8 cellular contexts compared by ENCODE assay signal in genomic region chr10:110208614-110209398, GRCh38. TPM values are rescaled to one million over a fixed set of nuclear protein-coding genes. Genes with fewer than 3 reads are reported as not detected.
DNase-seq lines count a peak whose midpoint lies in the region; ATAC-seq, FAIRE-seq and TF ChIP-seq lines count a peak whose summit lies in the region.

No MANE protein-coding gene starts in this region.

- TF ChIP-seq RAD21 in A549 (conservative IDR thresholded peaks at IDR 0.05 in 1 of 2, IDR thresholded peaks at IDR 0.05 in 1 of 2) (peak; percentile 27 to 36; a peak in 2 of 5 replicates), GM12878 (IDR thresholded peaks at IDR 0.05; ENCODE audit: insufficient read depth, low read depth, low read length) (peak; percentile 45; the same call in 1 of the 2 replicates)

- no peaks in the 10 kb centered on the region for H4K20me1 ChIP-seq in GM12878 (ENCODE audit: control insufficient read depth, insufficient read depth)

- in situ Hi-C loops in Panc1 (cut with HindIII; ENCODE audit: low pct_unique_long_range_greater_than_20kb, low sequenced_read_pairs) (no loop called here), GM12878 (cut with MboI) (no loop called here)

- under 1% methylated on average over 41 of the region's 44 CpGs for WGBS in A549 (ENCODE audit: missing lambda C conversion rate)
- under 1% methylated on average over 31 of the region's 44 CpGs for WGBS in GM12878 (ENCODE audit: insufficient coverage, insufficient replicate concordance, low lambda C conversion rate, missing lambda C conversion rate)

- intact Hi-C loops in Panc1 (cut with micrococcal nuclease; ENCODE audit: unreplicated experiment) (loop anchor here (5.0 kb wide), 2 partner anchors 68 to 72 kb away; no protein-coding TSS in a partner anchor), GM12878 (cut with micrococcal nuclease; ENCODE audit: unreplicated experiment) (loop anchor here (2.0 kb wide), 1 partner anchor 70 kb away; no protein-coding TSS in a partner anchor)

- TF ChIP-seq POLR2A in A549 (IDR thresholded peaks at IDR 0.05; ENCODE audit: low read length): no peak
- TF ChIP-seq POLR2A in GM12878 (IDR thresholded peaks at IDR 0.05; ENCODE audit: low read depth, low read length): no peak

- ATAC-seq in A549 (peak; percentile 12 to 40; a peak in 3 of 6 replicates), Panc1 (peak; percentile 35), GM12878 (peak; percentile 25), HG02840 (IDR thresholded peaks at IDR 0.05; ENCODE audit: low FRiP score, unreplicated experiment) (no peak)

- DNase-seq in A549 (ENCODE audit: low read depth in 1 of 2, low spot score in 1 of 2) (peak; percentile 52 to 57), GM10266 (ENCODE audit: extremely low spot score) (peak; percentile 66), Panc1 (ENCODE audit: low read depth, low spot score) (no peak), GM12878 (ENCODE audit: low read depth, low spot score) (no peak), skeletal muscle cell (ENCODE audit: low read depth) (no peak), NAMALWA (ENCODE audit: low spot score) (no peak)

- H3K27ac ChIP-seq in A549 (peak overlapping the region; percentile 82 to 90), Panc1 (ENCODE audit: low read length) (no peak overlapping the region), GM12878 (ENCODE audit: control insufficient read depth, insufficient read depth) (no peak overlapping the region)

- H3K27me3 ChIP-seq in Panc1 (ENCODE audit: control insufficient read depth, insufficient read depth, low read length) (peaks cover 2% of the 10 kb centered on the region; the same call in 1 of the 2 replicates), GM12878 (replicated peaks in 1 of 2; ENCODE audit: control insufficient read depth in 2 of 2, insufficient read depth in 2 of 2, low read length in 1 of 2) (peaks cover 4 to 8% of the 10 kb centered on the region in 2 experiments; a peak in 3 of 4 replicates), iPS-15b (ENCODE audit: control insufficient read depth, insufficient read depth, low read length) (peaks cover 77% of the 10 kb centered on the region)

- FAIRE-seq in A549 (lab: Jason Lieb, UNC) (no peak), GM12878 (lab: Jason Lieb, UNC) (no peak)

- TF ChIP-seq CTCF in A549 (IDR thresholded peaks at IDR 0.05) (0 out of 3 replicates have a peak, but pooled peaks have one; percentile 19), GM10266 (IDR thresholded peaks at IDR 0.05; ENCODE audit: control insufficient read depth, insufficient read depth, low read depth, missing control alignments) (peak; percentile 38), Panc1 (IDR thresholded peaks at IDR 0.05) (peak; percentile 40; the same call in 1 of the 2 replicates), GM12878 (IDR thresholded peaks at IDR 0.05 in 2 of 3, conservative IDR thresholded peaks at IDR 0.05 in 1 of 3; ENCODE audit: control insufficient read depth in 2 of 3, extremely low read depth in 1 of 3, insufficient read depth in 1 of 3, low read depth in 3 of 3, low read length in 3 of 3) (peak; percentile 10 to 41 (median 20); a peak in 4 of 6 replicates)

- CTCF ChIA-PET in A549 (lab: Yijun Ruan, JAX): interaction anchor here (0.7 to 11.8 kb wide), 14 partner anchors 13 to 325 kb away, joined by 3 to 176 read pairs (median 4); no protein-coding TSS in a partner anchor
- CTCF ChIA-PET in Panc1 (lab: Charles Lee): interaction anchor here (0.6 to 1.1 kb wide), 3 partner anchors 32 to 290 kb away, joined by 3 to 10 read pairs (median 7); no protein-coding TSS in a partner anchor
- CTCF ChIA-PET in GM12878 (lab: Yijun Ruan, JAX): interaction anchor here (0.6 to 11.0 kb wide), 16 partner anchors 9 to 1041 kb away, joined by 3 to 62 read pairs (median 4); no protein-coding TSS in a partner anchor

- peak overlapping the region; percentile 99 for H3K4me2 ChIP-seq in A549
- peak overlapping the region; percentile 99 for H3K4me2 ChIP-seq in GM12878 (ENCODE audit: control insufficient read depth, insufficient read depth)

- H3K36me3 ChIP-seq in Panc1 (ENCODE audit: control insufficient read depth, insufficient read depth, low read length): no peaks in the 10 kb centered on the region; the same call in 1 of the 2 replicates
- no peaks in the 10 kb centered on the region for H3K36me3 ChIP-seq in GM12878 (ENCODE audit: control insufficient read depth in 2 of 2, insufficient read depth in 2 of 2, low read length in 1 of 2)
- H3K36me3 ChIP-seq in iPS-15b (ENCODE audit: control insufficient read depth, insufficient read depth, low read length): no peaks in the 10 kb centered on the region

- H3K4me1 ChIP-seq in A549 (peaks cover 26% of the 10 kb centered on the region), Panc1 (ENCODE audit: control insufficient read depth, insufficient read depth, low read length) (peaks cover 4% of the 10 kb centered on the region; the same call in 1 of the 2 replicates), GM12878 (ENCODE audit: control insufficient read depth, insufficient read depth, low read length) (peaks cover 11% of the 10 kb centered on the region), iPS-15b (ENCODE audit: control insufficient read depth, insufficient read depth, low read length) (peaks cover 13% of the 10 kb centered on the region)

- POLR2A ChIA-PET in A549 (lab: Yijun Ruan, JAX) (interaction anchor here (0.8 to 2.6 kb wide), 7 partner anchors 12 to 203 kb away, joined by 3 to 24 read pairs (median 4); partner anchors contain the start of gene SMNDC1), Panc1 (lab: Charles Lee) (interaction anchor here (0.6 kb wide), 3 partner anchors 16 to 295 kb away, joined by 3 to 12 read pairs (median 5); no protein-coding TSS in a partner anchor), GM12878 (lab: Charles Lee) (interaction anchor here (0.6 to 1.1 kb wide), 5 partner anchors 13 to 153 kb away, joined by 3 to 7 read pairs (median 4); no protein-coding TSS in a partner anchor)

- peak overlapping the region; percentile 73 for H2AFZ ChIP-seq in GM12878 (ENCODE audit: control insufficient read depth, low read depth, low read length)

- peak overlapping the region; percentile 47 for H3K9ac ChIP-seq in GM12878 (ENCODE audit: control insufficient read depth, insufficient read depth, low read length)
- no peak overlapping the region for H3K9ac ChIP-seq in iPS-15b (ENCODE audit: low read depth, low read length)

- H3K79me2 ChIP-seq in GM12878 (ENCODE audit: control insufficient read depth, insufficient read depth, low read length): no peaks in the 10 kb centered on the region; the same call in 1 of the 2 replicates

- RAD21 ChIA-PET in GM12878 (lab: Charles Lee; ENCODE audit: unreplicated experiment): interaction anchor here (0.5 to 4.4 kb wide), 15 partner anchors 10 to 231 kb away, joined by 3 to 34 read pairs (median 4); partner anchors contain the start of gene SMNDC1

- SMC1A ChIA-PET in GM12878 (lab: Charles Lee; ENCODE audit: uncharacterized antibody, unreplicated experiment): interaction anchor here (0.6 to 8.8 kb wide), 14 partner anchors 13 to 127 kb away, joined by 3 to 67 read pairs (median 4); no protein-coding TSS in a partner anchor

- peak overlapping the region; percentile 64 for H3K4me3 ChIP-seq in A549
- peak overlapping the region; percentile 70 to 82 for H3K4me3 ChIP-seq in Panc1 (ENCODE audit: low read depth in 2 of 2, low read length in 2 of 2)
- H3K4me3 ChIP-seq in GM12878: peak overlapping the region; percentile 90
- peak overlapping the region; percentile 65 for H3K4me3 ChIP-seq in iPS-15b (ENCODE audit: low read depth, low read length)
- peak overlapping the region; percentile 81 for H3K4me3 ChIP-seq in skeletal muscle cell (ENCODE audit: low read depth, low read length)

- BruUV-seq in Panc1 (replicated peaks; lab: Mats Ljungman, UMichigan): no TSS peak
- BruUV-seq in GM12878 (replicated peaks; lab: Mats Ljungman, UMichigan): no TSS peak

- TF ChIP-seq EP300 in A549 (IDR thresholded peaks at IDR 0.05): no peak
- TF ChIP-seq EP300 in GM12878 (IDR thresholded peaks at IDR 0.05; ENCODE audit: borderline replicate concordance in 1 of 2, control insufficient read depth in 1 of 2, low read depth in 2 of 2, low read length in 2 of 2): no peak

- H3K9me3 ChIP-seq in A549 (no peaks in the 10 kb centered on the region), Panc1 (ENCODE audit: control insufficient read depth, insufficient read depth, low read depth, low read length) (no peaks in the 10 kb centered on the region), GM12878 (replicated peaks; ENCODE audit: control insufficient read depth, insufficient read depth, low read length) (no peaks in the 10 kb centered on the region), iPS-15b (ENCODE audit: control insufficient read depth, insufficient read depth, low read length) (no peaks in the 10 kb centered on the region)

TF ChIP-seq in GM12878, 131 proteins besides CTCF, POLR2A, EP300 and RAD21 (continues in another document):
- TF ChIP-seq SPI1 (IDR thresholded peaks at IDR 0.05; ENCODE audit: borderline replicate concordance, insufficient read depth, low read depth, low read length) (0 out of 2 replicates have a peak, but pooled peaks have one; percentile 16), POLR2AphosphoS5 (IDR thresholded peaks at IDR 0.05; ENCODE audit: low read length) (peak; percentile 25; the same call in 1 of the 2 replicates), ZZZ3 (IDR thresholded peaks at IDR 0.05; ENCODE audit: control insufficient read depth, insufficient read length, low read depth) (no peak)

RNA-seq across cellular contexts. Expression of gene MXI1, which starts 1.4 kb away (rescaled TPM):
- polyA plus RNA-seq in A549 (2011; rRNA removed) (12.7 and 15.7 TPM in 2 replicates), A549 (2017; fragmentation: RNase III; extraction: RNeasy Plus Mini Kit Qiagen cat#74134 plus additional on column Dnase treatment) (4.8 to 7.2 TPM (median 7.1 TPM) in 3 replicates), GM12878 (2011; rRNA removed) (8.0 and 12.1 TPM in 2 replicates), GM12878 (2014; fragmentation: Illumina TruSeq; extraction: Trizol) (0.46 and 1.1 TPM in 2 replicates), GM12878 (2014; fragmentation: Nextera tagmentation; extraction: Ambion mirVana) (under 1 TPM; 0.26 to 0.37 TPM), GM12878 (2014; rRNA removed) (0.24 and 0.63 TPM in 2 replicates), GM12878 (2016; fragmentation: Nextera tagmentation; extraction: Ambion mirVana) (under 1 TPM; 0.34 to 0.50 TPM)
- polyA plus RNA-seq in A549 (2012; cell fraction: cytosol; rRNA removed): 3.3 and 4.2 TPM in 2 replicates
- 2.5 and 2.6 TPM in 2 replicates for polyA plus RNA-seq in A549 (2012; cell fraction: nucleus; rRNA removed)
- polyA minus RNA-seq in A549 (2011; rRNA and poly(A)+ RNA removed): 9.8 and 10.2 TPM in 2 replicates
- total RNA-seq in Panc1 (2021; ENCODE audit: unreplicated experiment) (12.1 TPM), GM12878 (2014; rRNA removed) (0.23 and 0.49 TPM in 2 replicates), GM12878 (2014; rRNA removed; fragmentation: Illumina TruSeq; extraction: Trizol) (0.37 and 0.58 TPM in 2 replicates), GM12878 (2021) (0.35 and 0.74 TPM in 2 replicates)
- polyA plus RNA-seq in Panc1 (2012; ENCODE audit: insufficient read length): 22.9 TPM
- total RNA-seq in GM12878 (2013; cell fraction: nucleolus; rRNA removed): 10.3 and 11.5 TPM in 2 replicates
- polyA plus RNA-seq in GM12878 (2011; ENCODE audit: low read depth): 4.1 TPM
- 2.8 and 4.0 TPM in 2 replicates for polyA plus RNA-seq in GM12878 (2011; cell fraction: cytosol; rRNA removed)
- polyA plus RNA-seq in GM12878 (2011; cell fraction: nucleus; rRNA removed): 1.7 and 3.4 TPM in 2 replicates
- polyA plus RNA-seq in GM12878 (2012): 6.0 and 14.3 TPM in 2 replicates
- polyA minus RNA-seq in GM12878 (2011; rRNA and poly(A)+ RNA removed): 3.9 and 4.8 TPM in 2 replicates
- polyA minus RNA-seq in GM12878 (2011; cell fraction: cytosol; rRNA and poly(A)+ RNA removed): 2.3 and 3.5 TPM in 2 replicates
- polyA minus RNA-seq in GM12878 (2011; cell fraction: nucleus; rRNA and poly(A)+ RNA removed): 2.5 and 2.8 TPM in 2 replicates

Comparison
In these comparisons a context has a peak if more than half of its experiments do, and no peak if none do; other contexts are left out.
1. DNase-seq: peak in A549 (2 of 2) and GM10266 (single experiment); none in Panc1 (single experiment), GM12878 (single experiment), skeletal muscle cell (single experiment) and NAMALWA (single experiment).
2. H3K27ac ChIP-seq: peak in A549 (2 of 2); none in Panc1 (single experiment) and GM12878 (single experiment).
3. Of the 24 proteins assayed by ChIP-seq in both GM12878 and A549: peak only in GM12878: none; only in A549: MAX; in both: CTCF and RAD21; in neither: 20; mixed calls (peak in some experiments, not most) for 1.
4. Peak in every context shown above with its lines, with median percentiles within 50 percentile points of each other: H3K4me3 ChIP-seq and CTCF ChIP-seq.